16 cellular contexts compared by ENCODE assay signal in genomic region chr5:107524111-107524510, GRCh38.
"Had no signal": no experiment of that assay in that cellular context is flagged by ENCODE, and none has a peak within 500 bp of the region (broad histone marks: within the 10 kb centered on the region; RNA-seq: fewer than 3 reads in every experiment).

No MANE protein-coding gene starts in this region.

- H3K27ac Mint-ChIP-seq: activated naive CD4-positive, alpha-beta T cell treated with anti-CD3 and anti-CD28 coated beads for 36 hours; activated naive CD8-positive, alpha-beta T cell treated with anti-CD3 and anti-CD28 coated beads, Interleukin-2, amount 50 U/mL, for 24 hours; activated T-helper 17 cell treated with anti-CD3 and anti-CD28 coated beads, Interleukin-2, amount 50 U/mL, for 72 hours had no signal

- H3K36me3 ChIP-seq: ascending aorta, right atrium auricular region, tibial artery, uterus, WERI-Rb-1 had no signal

- DNase-seq: activated CD4-positive, alpha-beta T cell treated with anti-CD3 and anti-CD28 coated beads, Interleukin-2, amount 50 U/mL, for 48 hours; activated naive CD4-positive, alpha-beta T cell treated with anti-CD3 and anti-CD28 coated beads for 36 hours; activated naive CD8-positive, alpha-beta T cell treated with anti-CD3 and anti-CD28 coated beads, Interleukin-2, amount 50 U/mL, for 24 hours; foreskin fibroblast; head of caudate nucleus; posterior cingulate gyrus; stimulated activated CD4-positive, alpha-beta T cell treated with anti-CD3 and anti-CD28 coated beads, Interleukin-4, amount 100 ng/mL, for 24 hours; stimulated activated naive CD4-positive, alpha-beta T cell; tibial artery; uterus; WERI-Rb-1 had no signal

- H3K4me1 Mint-ChIP-seq: activated naive CD8-positive, alpha-beta T cell treated with anti-CD3 and anti-CD28 coated beads, Interleukin-2, amount 50 U/mL, for 24 hours; activated T-helper 17 cell treated with anti-CD3 and anti-CD28 coated beads, Interleukin-2, amount 50 U/mL, for 72 hours had no signal

- H3K27me3 ChIP-seq: ascending aorta, right atrium auricular region, tibial artery, uterus had no signal

- FAIRE-seq: endometrium had no signal

- H3K9me3 Mint-ChIP-seq: activated naive CD4-positive, alpha-beta T cell treated with anti-CD3 and anti-CD28 coated beads for 36 hours; activated naive CD8-positive, alpha-beta T cell treated with anti-CD3 and anti-CD28 coated beads, Interleukin-2, amount 50 U/mL, for 24 hours; activated T-helper 17 cell treated with anti-CD3 and anti-CD28 coated beads, Interleukin-2, amount 50 U/mL, for 72 hours had no signal

- H3K4me3 ChIP-seq: ascending aorta, right atrium auricular region, skin epidermis, tibial artery, uterus had no signal

- H3K4me1 ChIP-seq: uterus had no signal

- H3K4me3 Mint-ChIP-seq: activated naive CD4-positive, alpha-beta T cell treated with anti-CD3 and anti-CD28 coated beads for 36 hours; activated naive CD8-positive, alpha-beta T cell treated with anti-CD3 and anti-CD28 coated beads, Interleukin-2, amount 50 U/mL, for 24 hours; activated T-helper 17 cell treated with anti-CD3 and anti-CD28 coated beads, Interleukin-2, amount 50 U/mL, for 72 hours had no signal

- H3K9me3 ChIP-seq: ascending aorta, right atrium auricular region, tibial artery, uterus had no signal

- H3K27ac ChIP-seq: ascending aorta, right atrium auricular region, skin epidermis, tibial artery, uterus, WERI-Rb-1 had no signal
